1 cellular context compared by ENCODE assay signal in genomic region chr3:124298951-124299350, GRCh38.
TF ChIP-seq lines count a peak whose summit lies in the region.

No MANE protein-coding gene starts in this region.

TF ChIP-seq in GM23338, 12 proteins besides CTCF, POLR2A, EP300 and RAD21 (continued from another document):
- TF ChIP-seq ZNF462 (CRISPR knock-in tag; IDR thresholded peaks at IDR 0.05) (no peak), ZNF114 (CRISPR knock-in tag; IDR thresholded peaks at IDR 0.05) (no peak), NANOG (IDR thresholded peaks at IDR 0.05; ENCODE audit: borderline replicate concordance) (no peak), ETS1 (IDR thresholded peaks at IDR 0.05) (no peak), JUNB (IDR thresholded peaks at IDR 0.05; ENCODE audit: unreplicated experiment) (no peak), EZH2 (IDR thresholded peaks at IDR 0.05; ENCODE audit: low read depth, unreplicated experiment) (no peak)
